23 cellular contexts compared by ENCODE assay signal in genomic region chr6:25008707-25009106, GRCh38.
A peak's percentile ranks its signal among the peaks of the same experiment; 100 is the strongest.
DNase-seq lines count a peak whose midpoint lies in the region; ATAC-seq, FAIRE-seq and TF ChIP-seq lines count a peak whose summit lies in the region.
"Had no signal": no experiment of that assay in that cellular context is flagged by ENCODE, and none has a peak within 500 bp of the region (broad histone marks: within the 10 kb centered on the region; RNA-seq: fewer than 3 reads in every experiment).

No MANE protein-coding gene starts in this region.

- no peaks in the 10 kb centered on the region for H3K9me3 ChIP-seq in Karpas-422 (ENCODE audit: low read length)
- H3K9me3 ChIP-seq in K562 (replicated peaks; ENCODE audit: control insufficient read depth, insufficient read depth, low read depth, low read length), result no peaks in the 10 kb centered on the region
- no peaks in the 10 kb centered on the region for H3K9me3 ChIP-seq in spleen
- H3K9me3 ChIP-seq: lower lobe of right lung, pancreas, tibial nerve had no signal

- H3K9ac ChIP-seq in Karpas-422 (ENCODE audit: low read length) (no peak overlapping the region), K562 (ENCODE audit: insufficient read depth in 1 of 2, low read depth in 2 of 2, low read length in 2 of 2) (no peak overlapping the region)

- ATAC-seq in activated naive CD4-positive, alpha-beta T cell treated with anti-CD3 and anti-CD28 coated beads, Interleukin-2, amount 50 U/mL, for 72 hours, result no peak
- ATAC-seq in K562, result no peak
- ATAC-seq: lower lobe of right lung; pancreas; sciatic nerve; stimulated activated naive B cell treated with anti-CD40 and anti-IgM and Interleukin-4, amounts not matched to agents 10 μg/mL and 1 μg/mL and 100 μg/mL, for 72 hours had no signal

- no peaks in the 10 kb centered on the region for H3K36me3 Mint-ChIP-seq in activated naive CD4-positive, alpha-beta T cell treated with anti-CD3 and anti-CD28 coated beads for 36 hours (ENCODE audit: low read depth)
- no peaks in the 10 kb centered on the region for H3K36me3 Mint-ChIP-seq in activated naive CD4-positive, alpha-beta T cell treated with anti-CD3 and anti-CD28 coated beads, Interleukin-2, amount 50 U/mL, for 72 hours
- H3K36me3 Mint-ChIP-seq: brain had no signal

- H3K9me2 ChIP-seq in Karpas-422 (replicated peaks; ENCODE audit: insufficient read depth, low read length), result no peaks in the 10 kb centered on the region

- no peak for TF ChIP-seq CTCF in K562 (IDR thresholded peaks at IDR 0.05 in 2 of 3, conservative IDR thresholded peaks at IDR 0.05 in 1 of 3; ENCODE audit: insufficient read depth in 2 of 3, low read depth in 1 of 3, low read length in 3 of 3)
- TF ChIP-seq CTCF in spleen (IDR thresholded peaks at IDR 0.05 in 8 of 11, conservative IDR thresholded peaks at IDR 0.05 in 3 of 11), result no peak

- no peak for DNase-seq in activated naive CD4-positive, alpha-beta T cell treated with anti-CD3 and anti-CD28 coated beads for 36 hours
- no peak for DNase-seq in activated naive CD4-positive, alpha-beta T cell treated with anti-CD3 and anti-CD28 coated beads, Interleukin-2, amount 50 U/mL, for 72 hours (ENCODE audit: low spot score in 2 of 2)
- DNase-seq in Karpas-422, result no peak
- no peak for DNase-seq in K562 (ENCODE audit: extremely low read depth in 1 of 4, low spot score in 3 of 4)
- DNase-seq in spleen, result no peak
- no peak for DNase-seq in H7
- no peak for DNase-seq in globus pallidus (ENCODE audit: low spot score)
- DNase-seq in MV-4-11 (lab: John Stamatoyannopoulos, UW), result no peak
- DNase-seq: COR-L47; cortex of kidney; KBM-7; lower lobe of right lung; NCI-H1092 treated with DMSO at 0.1 percent for 48 hours; NCI-H526 treated with DMSO at 0.1 percent for 48 hours; pancreas; Right ventricle myocardium superior; stimulated activated naive B cell treated with anti-CD40 and anti-IgM and Interleukin-4, amounts not matched to agents 10 μg/mL and 1 μg/mL and 100 μg/mL, for 72 hours; WERI-Rb-1 had no signal

- no peaks in the 10 kb centered on the region for H3K27me3 Mint-ChIP-seq in activated naive CD4-positive, alpha-beta T cell treated with anti-CD3 and anti-CD28 coated beads for 36 hours (ENCODE audit: low read depth)
- H3K27me3 Mint-ChIP-seq: brain; stimulated activated naive B cell treated with anti-CD40 and anti-IgM and Interleukin-4, amounts not matched to agents 10 μg/mL and 1 μg/mL and 100 μg/mL, for 72 hours had no signal

- POLR2A ChIA-PET in K562 (lab: Yijun Ruan, JAX), result interaction anchor here (1.7 kb wide), 1 partner anchor 27 kb away, joined by 3 read pairs; no protein-coding TSS in a partner anchor

- intact Hi-C loops in activated naive CD4-positive, alpha-beta T cell treated with anti-CD3 and anti-CD28 coated beads for 36 hours (cut with micrococcal nuclease), result no loop called here
- intact Hi-C loops in K562 (cut with micrococcal nuclease) (no loop called here), spleen (cut with DNase I; ENCODE audit: low total_unique reads) (no loop called here)

- H4K20me1 ChIP-seq in Karpas-422 (ENCODE audit: insufficient read depth, low read depth, low read length) (no peaks in the 10 kb centered on the region), K562 (replicated peaks; ENCODE audit: control insufficient read depth, insufficient read depth, low read length) (no peaks in the 10 kb centered on the region)

- H3K4me1 Mint-ChIP-seq in activated naive CD4-positive, alpha-beta T cell treated with anti-CD3 and anti-CD28 coated beads for 36 hours (ENCODE audit: low read depth), result peaks cover 88% of the 10 kb centered on the region

- FAIRE-seq in K562 (lab: Jason Lieb, UNC), result no peak
- FAIRE-seq: islet of Langerhans, pancreas had no signal

- H3K27me3 ChIP-seq in Karpas-422 (ENCODE audit: low read length) (no peaks in the 10 kb centered on the region), K562 (ENCODE audit: control insufficient read depth in 2 of 2, insufficient read depth in 2 of 2, low read length in 2 of 2) (0 out of 5 replicates have a peak, but pooled peaks cover 0 to 5% of the 10 kb centered on the region in 2 experiments), spleen (replicated peaks in 1 of 7) (no peaks in the 10 kb centered on the region), H7 (ENCODE audit: control insufficient read depth, insufficient read depth, low read length) (no peaks in the 10 kb centered on the region)
- H3K27me3 ChIP-seq: hepatocyte, pancreas, tibial nerve had no signal

- TF ChIP-seq RAD21 in K562 (CRISPR knock-in tag; conservative IDR thresholded peaks at IDR 0.05 in 1 of 2, IDR thresholded peaks at IDR 0.05 in 1 of 2), result no peak

- H3K9me1 ChIP-seq in K562 (ENCODE audit: control insufficient read depth, insufficient read depth, low read length), result no peaks in the 10 kb centered on the region

- no peak overlapping the region for H2AFZ ChIP-seq in Karpas-422 (ENCODE audit: low read length)
- H2AFZ ChIP-seq in K562 (ENCODE audit: low read depth, low read length), result no peak overlapping the region
- H2AFZ ChIP-seq: hepatocyte had no signal

- CTCF ChIA-PET in activated naive CD4-positive, alpha-beta T cell treated with anti-CD3 and anti-CD28 coated beads for 36 hours (lab: Charles Lee), result interaction anchor here (0.5 to 5.8 kb wide), 12 partner anchors 8 to 308 kb away, joined by 3 to 54 read pairs (median 4); no protein-coding TSS in a partner anchor
- CTCF ChIA-PET in K562 (lab: Yijun Ruan, JAX; ENCODE audit: low intra/inter-chr PET ratio), result no interaction called here

- H3K36me3 ChIP-seq in Karpas-422 (ENCODE audit: insufficient read depth, low read length), result no peaks in the 10 kb centered on the region
- H3K36me3 ChIP-seq in K562 (ENCODE audit: control insufficient read depth, insufficient read depth, low read length), result no peaks in the 10 kb centered on the region
- H3K36me3 ChIP-seq in spleen, result no peaks in the 10 kb centered on the region
- no peaks in the 10 kb centered on the region for H3K36me3 ChIP-seq in H7 (replicated peaks; ENCODE audit: control insufficient read depth, insufficient read depth, low read length)
- H3K36me3 ChIP-seq: lower lobe of right lung, pancreas, tibial nerve, WERI-Rb-1 had no signal

- peak overlapping the region; percentile 58 for H3K4me2 ChIP-seq in Karpas-422 (ENCODE audit: low read depth, low read length, poor library complexity, severe bottlenecking)
- H3K4me2 ChIP-seq in K562 (ENCODE audit: insufficient read depth, low read length), result no peak overlapping the region
- H3K4me2 ChIP-seq: hepatocyte had no signal

- H3K79me2 ChIP-seq in Karpas-422 (ENCODE audit: low read length) (peaks cover 71% of the 10 kb centered on the region), K562 (ENCODE audit: control insufficient read depth, insufficient read depth, low read length) (no peaks in the 10 kb centered on the region)
- H3K79me2 ChIP-seq: hepatocyte had no signal

- no peaks in the 10 kb centered on the region for H3K9me3 Mint-ChIP-seq in activated naive CD4-positive, alpha-beta T cell treated with anti-CD3 and anti-CD28 coated beads for 36 hours
- H3K9me3 Mint-ChIP-seq in activated naive CD4-positive, alpha-beta T cell treated with anti-CD3 and anti-CD28 coated beads, Interleukin-2, amount 50 U/mL, for 72 hours, result no peaks in the 10 kb centered on the region
- H3K9me3 Mint-ChIP-seq: brain had no signal

- TF ChIP-seq POLR2A in K562 (conservative IDR thresholded peaks at IDR 0.05) (no peak), spleen (IDR thresholded peaks at IDR 0.05) (no peak)

- peak overlapping the region; percentile 88; the same call in 1 of the 2 replicates for H3K27ac ChIP-seq in Karpas-422 (ENCODE audit: low read length)
- no peak overlapping the region for H3K27ac ChIP-seq in K562 (ENCODE audit: extremely low read depth, low read depth, low read length)
- peak overlapping the region in 6 of 8 donors; percentile 1 to 97 (median 94) for H3K27ac ChIP-seq in spleen
- H3K27ac ChIP-seq: hepatocyte, pancreas, tibial nerve, WERI-Rb-1 had no signal

- TF ChIP-seq EP300 in K562 (IDR thresholded peaks at IDR 0.05; ENCODE audit: low read length), result no peak

- H3K4me3 ChIP-seq in Karpas-422 (ENCODE audit: low read length), result no peak overlapping the region
- no peak overlapping the region for H3K4me3 ChIP-seq in K562
- H3K4me3 ChIP-seq in spleen, result no peak overlapping the region
- H3K4me3 ChIP-seq in H7 (ENCODE audit: insufficient read depth, low read depth, low read length), result no peak overlapping the region
- H3K4me3 ChIP-seq: hepatocyte, lower lobe of right lung, pancreas, tibial nerve had no signal

- H3K4me1 ChIP-seq in Karpas-422 (ENCODE audit: low read length), result peaks cover 78% of the 10 kb centered on the region
- H3K4me1 ChIP-seq in K562 (replicated peaks in 1 of 2; ENCODE audit: control insufficient read depth in 2 of 2, insufficient read depth in 2 of 2, low read length in 2 of 2), result no peaks in the 10 kb centered on the region; a peak in 1 of 5 replicates
- peaks cover 9 to 90% (median 71%) of the 10 kb centered on the region in 6 donors for H3K4me1 ChIP-seq in spleen

- peak overlapping the region; percentile 52 for H3K4me3 Mint-ChIP-seq in activated naive CD4-positive, alpha-beta T cell treated with anti-CD3 and anti-CD28 coated beads for 36 hours
- H3K4me3 Mint-ChIP-seq: brain; stimulated activated naive B cell treated with anti-CD40 and anti-IgM and Interleukin-4, amounts not matched to agents 10 μg/mL and 1 μg/mL and 100 μg/mL, for 72 hours had no signal

- in situ Hi-C loops in K562 (cut with MboI), result no loop called here

- BruUV-seq in K562 (replicated peaks; lab: Mats Ljungman, UMichigan), result no TSS peak

- peak overlapping the region; percentile 77 for H3K27ac Mint-ChIP-seq in activated naive CD4-positive, alpha-beta T cell treated with anti-CD3 and anti-CD28 coated beads for 36 hours
- H3K27ac Mint-ChIP-seq in activated naive CD4-positive, alpha-beta T cell treated with anti-CD3 and anti-CD28 coated beads, Interleukin-2, amount 50 U/mL, for 72 hours, result peak overlapping the region in 1 of 2 donors; percentile 78
- H3K27ac Mint-ChIP-seq: brain had no signal

TF ChIP-seq in K562, 482 proteins besides CTCF, POLR2A, EP300 and RAD21:
- TF ChIP-seq PHF20 (IDR thresholded peaks at IDR 0.05; ENCODE audit: partially characterized antibody), result no peak
- TF ChIP-seq CSDE1 (IDR thresholded peaks at IDR 0.05), result no peak
- TF ChIP-seq CBFB (CRISPR knock-in tag; IDR thresholded peaks at IDR 0.05), result no peak
- TF ChIP-seq MAX (CRISPR knock-in tag; IDR thresholded peaks at IDR 0.05), result no peak
- TF ChIP-seq CREB1 (IDR thresholded peaks at IDR 0.05), result no peak
- TF ChIP-seq CREB1 (CRISPR knock-in tag; IDR thresholded peaks at IDR 0.05), result no peak
- TF ChIP-seq KDM4B (IDR thresholded peaks at IDR 0.05; ENCODE audit: borderline replicate concordance in 2 of 2, low read depth in 1 of 2), result no peak
- no peak for TF ChIP-seq HOXB6 (CRISPR knock-in tag; IDR thresholded peaks at IDR 0.05; ENCODE audit: borderline replicate concordance)
- TF ChIP-seq ZNF507 (tag; conservative IDR thresholded peaks at IDR 0.05), result no peak
- 0 out of 2 replicates have a peak, but pooled peaks have one; percentile 5 for TF ChIP-seq ZNF695 (CRISPR knock-in tag; IDR thresholded peaks at IDR 0.05)
